26 cellular contexts compared by ENCODE assay signal in genomic region chr2:1328684-1329083, GRCh38.
"Had no signal": no experiment of that assay in that cellular context is flagged by ENCODE, and none has a peak within 500 bp of the region (broad histone marks: within the 10 kb centered on the region; RNA-seq: fewer than 3 reads in every experiment).

No MANE protein-coding gene starts in this region.

- H3K36me3 ChIP-seq: left lung, lower lobe of right lung, neutrophil, ovary, right atrium auricular region, stomach, thyroid gland, transverse colon, upper lobe of right lung, uterus had no signal

- H3K27me3 ChIP-seq: left lung, neutrophil, ovary, right atrium auricular region, stomach, testis, thyroid gland, transverse colon, upper lobe of right lung, uterus had no signal

- ATAC-seq: left colon; left lung; lower lobe of right lung; naive thymus-derived CD8-positive, alpha-beta T cell; sciatic nerve; stimulated activated naive B cell treated with anti-CD40 and anti-IgM and Interleukin-4, amounts not matched to agents 10 μg/mL and 1 μg/mL and 100 μg/mL, for 72 hours; stimulated activated naive CD8-positive, alpha-beta T cell treated with anti-CD3 and anti-CD28 coated beads, Interleukin-15, Interleukin-2, amounts not matched to agents 100 U/mL and 50 U/mL, for 24 hours; upper lobe of right lung had no signal

- H3K4me1 ChIP-seq: left lung, lower lobe of right lung, right atrium auricular region, stomach, testis, transverse colon, upper lobe of right lung, uterus had no signal

- H3K27ac ChIP-seq: left lung, lower lobe of right lung, neutrophil, ovary, right atrium auricular region, skin epidermis, stomach, testis, thyroid gland, transverse colon, upper lobe of right lung, uterus had no signal

- H3K4me3 ChIP-seq: left lung, lower lobe of right lung, ovary, right atrium auricular region, skin epidermis, stomach, testis, thyroid gland, transverse colon, upper lobe of right lung, uterus had no signal

- DNase-seq: hippocampal formation; kidney; left colon; lower lobe of right lung; mammary epithelial cell; mesenchymal stem cell; naive thymus-derived CD8-positive, alpha-beta T cell; ovary; stimulated activated CD4-positive, alpha-beta T cell treated with anti-CD3 and anti-CD28 coated beads, Interleukin-12 subunit alpha, Interleukin-12 subunit beta, amount 100 ng/mL, for 4 hours; stimulated activated CD4-positive, alpha-beta T cell treated with anti-CD3 and anti-CD28 coated beads, Interleukin-15, amount 100 ng/mL, for 24 hours; stimulated activated CD4-positive, alpha-beta T cell treated with anti-CD3 and anti-CD28 coated beads, Interleukin-2, amount 100 ng/mL, for 24 hours; stimulated activated CD4-positive, alpha-beta T cell treated with anti-CD3 and anti-CD28 coated beads, Interleukin-4, amount 100 ng/mL, for 1 hour; stimulated activated naive B cell treated with anti-CD40 and anti-IgM and Interleukin-4, amounts not matched to agents 10 μg/mL and 1 μg/mL and 100 μg/mL, for 72 hours; stimulated activated naive CD8-positive, alpha-beta T cell treated with anti-CD3 and anti-CD28 coated beads, Interleukin-15, Interleukin-2, amounts not matched to agents 100 U/mL and 50 U/mL, for 24 hours; stomach; testis; thyroid gland; transverse colon; upper lobe of right lung; uterus had no signal

- FAIRE-seq: islet of Langerhans, kidney had no signal

- H3K9me3 ChIP-seq: left lung, lower lobe of right lung, neutrophil, ovary, right atrium auricular region, testis, thyroid gland, transverse colon, upper lobe of right lung, uterus had no signal
